27 cellular contexts compared by ENCODE assay signal in the genomic region with DNA sequence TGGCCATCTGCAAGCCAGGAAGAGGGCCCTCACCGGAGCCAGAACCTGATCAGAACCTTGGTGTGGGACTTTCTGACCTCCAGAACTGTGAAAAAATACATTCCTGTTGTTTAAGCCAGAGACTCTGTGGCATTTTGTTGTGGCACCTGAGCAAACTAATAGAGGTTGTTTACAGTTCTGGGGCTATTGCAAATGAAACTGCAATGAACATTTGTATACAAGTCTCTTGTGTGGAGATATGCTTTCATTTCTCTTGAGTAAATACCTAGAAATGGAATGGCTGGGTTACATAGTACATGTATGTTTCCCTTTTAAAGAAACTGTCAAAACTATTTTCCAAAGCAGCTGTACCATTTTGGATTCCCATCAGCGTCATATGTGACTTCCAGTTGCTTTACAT.
"Had no signal": no experiment of that assay in that cellular context is flagged by ENCODE, and none has a peak within 500 bp of the region (broad histone marks: within the 10 kb centered on the region; RNA-seq: fewer than 3 reads in every experiment).

No MANE protein-coding gene starts in this region.

- H3K27me3 ChIP-seq: MG63, SJSA1 had no signal

- H3K36me3 Mint-ChIP-seq: brain had no signal

- H3K36me3 ChIP-seq: MG63, SJSA1 had no signal

- H3K27me3 Mint-ChIP-seq: activated CD8-positive, alpha-beta memory T cell treated with anti-CD3 and anti-CD28 coated beads, Interleukin-2, amount 10 ng/mL, durations not matched to agents 7 days and 5 days; activated naive CD8-positive, alpha-beta T cell; activated T-helper 17 cell treated with anti-CD3 and anti-CD28 coated beads, Interleukin-2, amount 50 U/mL, for 72 hours; central memory CD8-positive, alpha-beta T cell had no signal

- H3K9me3 ChIP-seq: MG63, SJSA1 had no signal

- H3K4me1 Mint-ChIP-seq: activated T-helper 17 cell treated with anti-CD3 and anti-CD28 coated beads, Interleukin-2, amount 50 U/mL, for 72 hours; brain; central memory CD8-positive, alpha-beta T cell; WTC11 had no signal

- H3K27ac ChIP-seq: SJSA1 had no signal

- DNase-seq: activated CD4-positive, alpha-beta T cell treated with anti-CD3 and anti-CD28 coated beads, Interleukin-2, amount 10 ng/mL, durations not matched to agents 24 days and 14 days; activated CD4-positive, alpha-beta T cell treated with anti-CD3 and anti-CD28 coated beads, Interleukin-2, amount 50 U/mL, for 48 hours; activated CD4-positive, CD25-positive, alpha-beta regulatory T cell treated with anti-CD3 and anti-CD28 coated beads, Interleukin-2, amount 50 U/mL, for 72 hours; activated CD8-positive, alpha-beta memory T cell treated with anti-CD3 and anti-CD28 coated beads, Interleukin-2, amount 10 ng/mL, durations not matched to agents 7 days and 5 days; activated gamma-delta T cell; activated naive CD4-positive, alpha-beta T cell treated with anti-CD3 and anti-CD28 coated beads for 36 hours; activated T-cell treated with anti-CD3 and anti-CD28 coated beads, Interleukin-2, amount 50 U/mL, for 4 hours; amygdala; cortex of kidney; MG63; NCI-H1105; NCI-H1436; NCI-H1694 treated with DMSO at 0.1 percent for 48 hours; NCI-H2081; NCI-H446; NCI-H524; PC-3; SHP77; T-helper 9 cell had no signal

- H3K27ac Mint-ChIP-seq: activated CD4-positive, alpha-beta T cell treated with anti-CD3 and anti-CD28 coated beads, Interleukin-2, amount 10 ng/mL, durations not matched to agents 24 days and 14 days; activated CD8-positive, alpha-beta memory T cell treated with anti-CD3 and anti-CD28 coated beads, Interleukin-2, amount 10 ng/mL, durations not matched to agents 7 days and 5 days; activated naive CD4-positive, alpha-beta T cell treated with anti-CD3 and anti-CD28 coated beads for 36 hours; activated naive CD8-positive, alpha-beta T cell; activated T-helper 17 cell treated with anti-CD3 and anti-CD28 coated beads, Interleukin-2, amount 50 U/mL, for 72 hours; brain; T-helper 1 cell treated with Interleukin-12 subunit alpha and Interleukin-12 subunit beta and Interleukin-4 antibody, amounts not matched to agents 30 μg/mL and 1 μg/mL, for 36 hours; WTC11 had no signal

- H3K4me3 Mint-ChIP-seq: activated CD4-positive, alpha-beta T cell treated with anti-CD3 and anti-CD28 coated beads, Interleukin-2, amount 10 ng/mL, durations not matched to agents 24 days and 14 days; activated CD8-positive, alpha-beta memory T cell treated with anti-CD3 and anti-CD28 coated beads, Interleukin-2, amount 10 ng/mL, durations not matched to agents 7 days and 5 days; activated naive CD4-positive, alpha-beta T cell treated with anti-CD3 and anti-CD28 coated beads for 36 hours; activated naive CD8-positive, alpha-beta T cell; activated T-cell treated with anti-CD3 and anti-CD28 coated beads, Interleukin-2, amount 50 U/mL, for 4 hours; activated T-helper 17 cell treated with anti-CD3 and anti-CD28 coated beads, Interleukin-2, amount 50 U/mL, for 72 hours; brain; central memory CD8-positive, alpha-beta T cell; T-helper 1 cell treated with Interleukin-12 subunit alpha and Interleukin-12 subunit beta and Interleukin-4 antibody, amounts not matched to agents 30 μg/mL and 1 μg/mL, for 36 hours; WTC11 had no signal

- ATAC-seq: activated CD8-positive, alpha-beta memory T cell treated with anti-CD3 and anti-CD28 coated beads, Interleukin-2, amount 10 ng/mL, durations not matched to agents 7 days and 5 days; activated T-cell treated with anti-CD3 and anti-CD28 coated beads, Interleukin-2, amount 50 U/mL, for 4 hours; activated T-helper 17 cell treated with anti-CD3 and anti-CD28 coated beads, Interleukin-2, amount 50 U/mL, for 72 hours; PC-3; SK-N-SH treated with all-trans-retinoic acid at 6 μM for 48 hours; WTC11 had no signal

- H3K4me3 ChIP-seq: MG63, SJSA1 had no signal

- H3K4me1 ChIP-seq: SJSA1 had no signal
